Comparison of ENCODE assay signal across 17 cellular contexts in genomic region chr13:45784755-45785675, GRCh38.
"Had no signal": no experiment of that assay in that cellular context is flagged by ENCODE, and none has a peak within 500 bp of the region (broad histone marks: within the 10 kb centered on the region; RNA-seq: fewer than 3 reads in every experiment).

No MANE protein-coding gene starts in this region.

- H3K27ac ChIP-seq: colonic mucosa, psoas muscle, suprapubic skin, upper lobe of left lung had no signal

- FAIRE-seq: astrocyte had no signal

- H3K27ac Mint-ChIP-seq: activated CD4-positive, alpha-beta T cell treated with anti-CD3 and anti-CD28 coated beads, Interleukin-2, amount 10 ng/mL, durations not matched to agents 7 days and 5 days; natural killer cell treated with Interleukin-12 subunit alpha and Interleukin-12 subunit beta and Interleukin-15 and Interleukin-18, amount 100 ng/mL, for 72 hours; T-helper 1 cell treated with Interleukin-12 subunit alpha and Interleukin-12 subunit beta and Interleukin-4 antibody, amounts not matched to agents 30 μg/mL and 1 μg/mL, for 36 hours had no signal

- H3K4me3 ChIP-seq: colonic mucosa, psoas muscle, suprapubic skin, upper lobe of left lung had no signal

- H3K27me3 Mint-ChIP-seq: activated CD4-positive, alpha-beta T cell treated with anti-CD3 and anti-CD28 coated beads, Interleukin-2, amount 10 ng/mL, durations not matched to agents 7 days and 5 days had no signal

- H3K4me3 Mint-ChIP-seq: activated CD4-positive, alpha-beta T cell treated with anti-CD3 and anti-CD28 coated beads, Interleukin-2, amount 10 ng/mL, durations not matched to agents 7 days and 5 days; natural killer cell treated with Interleukin-12 subunit alpha and Interleukin-12 subunit beta and Interleukin-15 and Interleukin-18, amount 100 ng/mL, for 72 hours; T-helper 1 cell treated with Interleukin-12 subunit alpha and Interleukin-12 subunit beta and Interleukin-4 antibody, amounts not matched to agents 30 μg/mL and 1 μg/mL, for 36 hours had no signal

- H3K36me3 Mint-ChIP-seq: natural killer cell treated with Interleukin-12 subunit alpha and Interleukin-12 subunit beta and Interleukin-15 and Interleukin-18, amount 100 ng/mL, for 72 hours had no signal

- H3K27me3 ChIP-seq: colonic mucosa, suprapubic skin, upper lobe of left lung had no signal

- H3K4me2 ChIP-seq: SK-N-SH had no signal

- DNase-seq: activated CD4-positive, alpha-beta T cell treated with anti-CD3 and anti-CD28 coated beads, Interleukin-2, amount 10 ng/mL, durations not matched to agents 7 days and 5 days; activated gamma-delta T cell treated with Interleukin-2 at 50 U/mL for 16 hours; activated T-cell treated with anti-CD3 and anti-CD28 coated beads, Interleukin-2, amount 50 U/mL, for 48 hours; colonic mucosa; effector CD4-positive, alpha-beta T cell; hypothalamus; left cardiac atrium; occipital lobe; psoas muscle; SK-N-SH; stimulated activated CD4-positive, alpha-beta T cell treated with anti-CD3 and anti-CD28 coated beads, Interleukin-2, amount 100 ng/mL, for 48 hours; stimulated activated naive CD8-positive, alpha-beta T cell treated with anti-CD3 and anti-CD28 coated beads, Interleukin-15, Interleukin-2, amounts not matched to agents 100 U/mL and 50 U/mL, for 24 hours; upper lobe of left lung had no signal

- H3K9me3 ChIP-seq: colonic mucosa, psoas muscle, SK-N-SH, suprapubic skin, upper lobe of left lung had no signal

- H3K9ac ChIP-seq: SK-N-SH had no signal

- ATAC-seq: left cardiac atrium; natural killer cell treated with Interleukin-12 subunit alpha and Interleukin-12 subunit beta and Interleukin-15 and Interleukin-18, amount 100 ng/mL, for 72 hours; psoas muscle; stimulated activated naive CD8-positive, alpha-beta T cell treated with anti-CD3 and anti-CD28 coated beads, Interleukin-15, Interleukin-2, amounts not matched to agents 100 U/mL and 50 U/mL, for 24 hours had no signal

- H3K36me3 ChIP-seq: colonic mucosa, suprapubic skin, upper lobe of left lung had no signal

- H3K4me1 ChIP-seq: upper lobe of left lung had no signal

- H3K9me3 Mint-ChIP-seq: activated CD4-positive, alpha-beta T cell treated with anti-CD3 and anti-CD28 coated beads, Interleukin-2, amount 10 ng/mL, durations not matched to agents 7 days and 5 days; natural killer cell treated with Interleukin-12 subunit alpha and Interleukin-12 subunit beta and Interleukin-15 and Interleukin-18, amount 100 ng/mL, for 72 hours; T-helper 1 cell treated with Interleukin-12 subunit alpha and Interleukin-12 subunit beta and Interleukin-4 antibody, amounts not matched to agents 30 μg/mL and 1 μg/mL, for 36 hours had no signal
